Comparison of ENCODE assay signal across 10 cellular contexts in the genomic region with DNA sequence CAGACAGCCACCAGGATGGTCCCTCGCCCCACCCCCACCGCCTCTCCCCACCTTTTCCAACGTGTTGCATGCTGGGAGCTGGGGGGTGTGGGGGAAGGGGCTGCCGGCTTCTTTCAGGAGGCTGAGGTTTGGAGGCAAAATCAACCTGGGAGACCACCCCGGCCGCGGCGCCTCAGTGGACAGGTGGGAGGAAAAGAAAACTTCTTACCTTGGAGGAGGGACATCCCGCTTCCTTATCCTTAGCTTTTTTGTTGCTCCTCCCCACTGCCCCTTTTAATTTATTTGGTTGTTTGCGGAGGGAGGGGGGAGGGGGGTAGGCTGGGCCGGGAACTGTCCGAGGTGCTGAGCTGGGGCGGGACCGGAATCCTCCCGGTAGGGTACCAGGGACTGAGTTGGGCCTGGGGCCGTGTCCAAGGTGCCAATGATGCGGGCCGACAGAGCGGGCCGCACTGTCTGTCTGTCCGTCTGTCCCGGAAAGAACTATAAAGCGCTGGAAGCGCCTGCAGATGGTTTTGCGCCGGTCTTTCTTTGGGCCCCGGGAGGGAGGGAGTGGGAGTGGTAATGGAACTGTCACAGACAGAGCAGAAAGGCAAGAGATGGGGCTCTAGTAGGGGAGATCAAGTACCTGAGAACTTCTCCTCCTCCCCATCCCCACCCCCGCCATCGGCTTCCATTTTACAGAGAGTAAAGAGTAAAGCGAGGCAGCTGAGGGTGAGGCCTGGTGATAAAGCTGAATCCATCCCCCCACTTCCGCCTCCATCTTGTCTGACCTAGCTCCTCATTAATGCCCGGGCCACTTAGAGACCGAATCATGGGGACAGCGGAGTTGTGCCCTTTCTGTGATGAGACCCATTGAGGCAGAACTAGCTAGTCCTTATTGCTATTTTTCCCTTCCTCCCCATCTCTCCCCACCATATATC. TPM values are rescaled to one million over a fixed set of nuclear protein-coding genes. Genes with fewer than 3 reads are reported as not detected.
A peak's percentile ranks its signal among the peaks of the same experiment; 100 is the strongest.
DNase-seq lines count a peak whose midpoint lies in the region; ATAC-seq and TF ChIP-seq lines count a peak whose summit lies in the region.
"Had no signal": no experiment of that assay in that cellular context is flagged by ENCODE, and none has a peak within 500 bp of the region (broad histone marks: within the 10 kb centered on the region; RNA-seq: fewer than 3 reads in every experiment).

No MANE protein-coding gene starts in this region.

- ATAC-seq in HG03196 (IDR thresholded peaks at IDR 0.05; ENCODE audit: unreplicated experiment) (no peak), GM21526 (IDR thresholded peaks at IDR 0.05; ENCODE audit: low FRiP score, unreplicated experiment) (no peak), GM19397 (IDR thresholded peaks at IDR 0.05; ENCODE audit: unreplicated experiment) (no peak)

- H3K4me3 Mint-ChIP-seq in Caco-2 (ENCODE audit: unreplicated experiment), result peak overlapping the region; percentile 71

- intact Hi-C loops in Caco-2 (cut with micrococcal nuclease; ENCODE audit: unreplicated experiment), result loop anchor here (2.0 to 10.0 kb wide), 3 partner anchors 19 to 247 kb away; a partner anchor contains a TSS
- intact Hi-C loops in uterus (cut with DNase I; ENCODE audit: low total_unique reads), result no loop called here

- peaks cover 22% of the 10 kb centered on the region for H3K27me3 Mint-ChIP-seq in Caco-2 (ENCODE audit: insufficient read depth, unreplicated experiment)

- TF ChIP-seq CTCF in Caco-2 (IDR thresholded peaks at IDR 0.05; ENCODE audit: insufficient read depth in 1 of 2, low read depth in 1 of 2, low read length in 1 of 2, severe bottlenecking in 1 of 2, unreplicated experiment in 1 of 2) (no peak), GM10248 (IDR thresholded peaks at IDR 0.05; ENCODE audit: control extremely low read depth, extremely low read depth, low read depth, missing control alignments) (no peak), uterus (IDR thresholded peaks at IDR 0.05) (no peak)

- POLR2A ChIA-PET in Caco-2 (lab: Charles Lee), result interaction anchor here (0.6 kb wide), 1 partner anchor 9 kb away, joined by 6 read pairs; no protein-coding TSS in a partner anchor
- POLR2A ChIA-PET in GM10248 (lab: Yijun Ruan, JAX), result no interaction called here

- DNase-seq in Caco-2, result peak in 1 of 2 experiments; percentile 30
- DNase-seq in GM10248 (ENCODE audit: extremely low spot score), result peak; percentile 37
- peak; percentile 71 for DNase-seq in NCI-H510A treated with DMSO at 0.1 percent for 48 hours (lab: John Stamatoyannopoulos, UW)
- DNase-seq in uterus, result no peak

- peaks cover 16% of the 10 kb centered on the region for H3K4me1 Mint-ChIP-seq in Caco-2 (ENCODE audit: low read depth, unreplicated experiment)

- H3K27ac Mint-ChIP-seq in Caco-2 (ENCODE audit: unreplicated experiment), result no peak overlapping the region

- no peak overlapping the region for H3K27ac ChIP-seq in uterus

- CTCF ChIA-PET in Caco-2 (lab: Charles Lee), result interaction anchor here (0.5 to 0.6 kb wide), 3 partner anchors 18 to 361 kb away, joined by 3 to 5 read pairs (median 3); no protein-coding TSS in a partner anchor
- CTCF ChIA-PET in GM10248 (lab: Yijun Ruan, JAX), result interaction anchor here (15.3 kb wide), 1 partner anchor 17 kb away, joined by 92 read pairs; no protein-coding TSS in a partner anchor

- peaks cover 5% of the 10 kb centered on the region for H3K27me3 ChIP-seq in Caco-2 (replicated peaks; ENCODE audit: control insufficient read depth, insufficient read depth, low read length)
- peaks cover 28 to 42% of the 10 kb centered on the region in 2 donors for H3K27me3 ChIP-seq in uterus

- H3K36me3 Mint-ChIP-seq in Caco-2 (ENCODE audit: insufficient read depth, unreplicated experiment), result peaks cover 8% of the 10 kb centered on the region

- no peak for TF ChIP-seq POLR2A in uterus (IDR thresholded peaks at IDR 0.05)

- H3K9me3 ChIP-seq in Caco-2, result no peaks in the 10 kb centered on the region
- H3K9me3 ChIP-seq in iPS-18c (ENCODE audit: control insufficient read depth, insufficient read depth, low read length), result peaks cover 2% of the 10 kb centered on the region
- no peaks in the 10 kb centered on the region for H3K9me3 ChIP-seq in uterus
- H3K9me3 ChIP-seq: HAP-1 had no signal

- H3K4me1 ChIP-seq in Caco-2, result peaks cover 38% of the 10 kb centered on the region
- peaks cover 0 to 17% of the 10 kb centered on the region in 2 donors for H3K4me1 ChIP-seq in uterus

- no peaks in the 10 kb centered on the region for H3K9me3 Mint-ChIP-seq in Caco-2 (ENCODE audit: unreplicated experiment)

- H3K4me3 ChIP-seq in Caco-2 (ENCODE audit: low read depth, low read length) (no peak overlapping the region), iPS-18c (ENCODE audit: insufficient read depth, low read depth, low read length) (peak overlapping the region; percentile 38), uterus (no peak overlapping the region)

- H3K36me3 ChIP-seq in Caco-2 (ENCODE audit: control insufficient read depth, insufficient read depth, low read length), result no peaks in the 10 kb centered on the region
- H3K36me3 ChIP-seq in uterus, result no peaks in the 10 kb centered on the region
- H3K36me3 ChIP-seq: HAP-1 had no signal

- no TSS peak for BruUV-seq in Caco-2 (replicated peaks; lab: Mats Ljungman, UMichigan)

RNA-seq across cellular contexts. Expression of a gene that starts 2.4 kb away (rescaled TPM):
- 0.18 and 0.21 TPM in 2 replicates for total RNA-seq in Caco-2 (2022)
- not detected for total RNA-seq in uterus
- total RNA-seq: dermis microvascular lymphatic vessel endothelial cell had no signal

RNA-seq across cellular contexts. Expression of a gene that starts 23.1 kb away (rescaled TPM):
- not detected in 2 replicates for total RNA-seq in Caco-2 (2022)
- total RNA-seq in uterus, result not detected
- total RNA-seq: dermis microvascular lymphatic vessel endothelial cell had no signal

RNA-seq across cellular contexts. Expression of a gene that starts 31.3 kb away (rescaled TPM):
- total RNA-seq in Caco-2 (2022) (0.59 TPM in 1 of 2 replicates, not detected in the other), uterus (not detected)
- total RNA-seq: dermis microvascular lymphatic vessel endothelial cell had no signal

Comparison
In these comparisons a context has a peak if more than half of its experiments do, and no peak if none do; other contexts are left out.
1. DNase-seq: peak in GM10248 (single experiment) and NCI-H510A treated with DMSO at 0.1 percent for 48 hours (single experiment); none in uterus (0 of 2).